ENCODE assay signal across 1 cellular context in genomic region chr7:143395187-143396149, GRCh38.
TF ChIP-seq lines count a peak whose summit lies in the region.

No MANE protein-coding gene starts in this region.

TF ChIP-seq in HepG2, 621 proteins besides CTCF, POLR2A, EP300 and RAD21 (continued from another document and continues in another):
- TF ChIP-seq ZNF326 (CRISPR knock-in tag; IDR thresholded peaks at IDR 0.05; ENCODE audit: borderline replicate concordance) (no peak), RBFOX2 (IDR thresholded peaks at IDR 0.05; ENCODE audit: low read depth, low read length) (no peak), ZNF546 (CRISPR knock-in tag; conservative IDR thresholded peaks at IDR 0.05) (no peak), KMT2B (CRISPR knock-in tag; IDR thresholded peaks at IDR 0.05) (peak; percentile 38; the same call in 1 of the 2 replicates), ATAD3A (CRISPR knock-in tag; IDR thresholded peaks at IDR 0.05) (no peak), CENPT (CRISPR knock-in tag; IDR thresholded peaks at IDR 0.05; ENCODE audit: low read depth) (no peak), SCMH1 (CRISPR knock-in tag; IDR thresholded peaks at IDR 0.05; ENCODE audit: borderline replicate concordance) (no peak), ZNF580 (CRISPR knock-in tag; IDR thresholded peaks at IDR 0.05; ENCODE audit: borderline replicate concordance, low read depth) (0 out of 2 replicates have a peak, but pooled peaks have one; percentile 44), HMGXB4 (CRISPR knock-in tag; IDR thresholded peaks at IDR 0.05; ENCODE audit: borderline replicate concordance in 1 of 2, low read depth in 1 of 2) (no peak), ZFP82 (CRISPR knock-in tag; IDR thresholded peaks at IDR 0.05; ENCODE audit: borderline replicate concordance) (no peak), KAT2B (IDR thresholded peaks at IDR 0.05; ENCODE audit: borderline replicate concordance, low read depth, low read length) (no peak), ZFP36L1 (CRISPR knock-in tag; IDR thresholded peaks at IDR 0.05) (no peak), NCOA5 (CRISPR knock-in tag; IDR thresholded peaks at IDR 0.05) (no peak), HOMEZ (CRISPR knock-in tag; IDR thresholded peaks at IDR 0.05; ENCODE audit: low read depth) (0 out of 2 replicates have a peak, but pooled peaks have one; percentile 32), ZNF329 (CRISPR knock-in tag; IDR thresholded peaks at IDR 0.05; ENCODE audit: low read depth) (no peak), TERF1 (CRISPR knock-in tag; IDR thresholded peaks at IDR 0.05) (no peak), SMAD9 (CRISPR knock-in tag; IDR thresholded peaks at IDR 0.05) (no peak), GMEB1 (CRISPR knock-in tag; IDR thresholded peaks at IDR 0.05; ENCODE audit: borderline replicate concordance) (peak; percentile 39; the same call in 1 of the 2 replicates), SMARCE1 (IDR thresholded peaks at IDR 0.05; ENCODE audit: borderline replicate concordance) (no peak), RXRA (CRISPR knock-in tag; IDR thresholded peaks at IDR 0.05) (peak; percentile 99), ZBTB7A (CRISPR knock-in tag; IDR thresholded peaks at IDR 0.05) (peak; percentile 71; the same call in 1 of the 2 replicates), THAP9 (CRISPR knock-in tag; IDR thresholded peaks at IDR 0.05; ENCODE audit: borderline replicate concordance) (no peak), KDM4B (CRISPR knock-in tag; IDR thresholded peaks at IDR 0.05) (no peak), ARNT (IDR thresholded peaks at IDR 0.05) (no peak), ZNF780A (CRISPR knock-in tag; IDR thresholded peaks at IDR 0.05) (no peak), ZNF549 (CRISPR knock-in tag; IDR thresholded peaks at IDR 0.05) (no peak), RXRB (CRISPR knock-in tag; IDR thresholded peaks at IDR 0.05; ENCODE audit: borderline replicate concordance) (peak; percentile 99), SMAD3 (CRISPR knock-in tag; IDR thresholded peaks at IDR 0.05) (peak; percentile 66; the same call in 1 of the 2 replicates), JUND (CRISPR knock-in tag; IDR thresholded peaks at IDR 0.05) (peak; percentile 55; the same call in 1 of the 2 replicates), SP5 (CRISPR knock-in tag; IDR thresholded peaks at IDR 0.05; ENCODE audit: borderline replicate concordance, low read depth) (0 out of 2 replicates have a peak, but pooled peaks have one; percentile 22), TARDBP (CRISPR knock-in tag; IDR thresholded peaks at IDR 0.05) (peak; percentile 65; the same call in 1 of the 2 replicates), REXO4 (CRISPR knock-in tag; IDR thresholded peaks at IDR 0.05; ENCODE audit: borderline replicate concordance) (no peak), ZNF772 (CRISPR knock-in tag; IDR thresholded peaks at IDR 0.05) (peak; percentile 60; the same call in 1 of the 2 replicates), ZFY (CRISPR knock-in tag; IDR thresholded peaks at IDR 0.05) (peak; percentile 56; the same call in 1 of the 2 replicates), SAP130 (CRISPR knock-in tag; IDR thresholded peaks at IDR 0.05; ENCODE audit: low read depth) (peak; percentile 77), MIXL1 (CRISPR knock-in tag; IDR thresholded peaks at IDR 0.05) (no peak), ZNF143 (CRISPR knock-in tag; IDR thresholded peaks at IDR 0.05) (peak; percentile 33; the same call in 1 of the 2 replicates), GTF2F1 (IDR thresholded peaks at IDR 0.05; ENCODE audit: low read length) (no peak), FOXO4 (CRISPR knock-in tag; conservative IDR thresholded peaks at IDR 0.05) (no peak), POGK (CRISPR knock-in tag; conservative IDR thresholded peaks at IDR 0.05) (no peak), FOXO1 (CRISPR knock-in tag; IDR thresholded peaks at IDR 0.05) (peak; percentile 76), MAX (IDR thresholded peaks at IDR 0.05) (peak; percentile 67; the same call in 1 of the 2 replicates), SYNCRIP (IDR thresholded peaks at IDR 0.05; ENCODE audit: insufficient read depth, low read depth, low read length) (no peak), HIVEP1 (CRISPR knock-in tag; IDR thresholded peaks at IDR 0.05) (peak; percentile 50; the same call in 1 of the 2 replicates), CC2D1A (CRISPR knock-in tag; IDR thresholded peaks at IDR 0.05) (no peak), FOXA3 (CRISPR knock-in tag; IDR thresholded peaks at IDR 0.05) (peak; percentile 80), PBX3 (CRISPR knock-in tag; IDR thresholded peaks at IDR 0.05; ENCODE audit: borderline replicate concordance) (no peak), MEIS2 (CRISPR knock-in tag; IDR thresholded peaks at IDR 0.05) (peak; percentile 48; the same call in 1 of the 2 replicates), BCL6 (CRISPR knock-in tag; IDR thresholded peaks at IDR 0.05) (peak; percentile 93), SMC3 (IDR thresholded peaks at IDR 0.05; ENCODE audit: low read length) (no peak), ZNF292 (CRISPR knock-in tag; IDR thresholded peaks at IDR 0.05; ENCODE audit: borderline replicate concordance, low read depth) (peak; percentile 93; the same call in 1 of the 2 replicates), ZNF572 (CRISPR knock-in tag; IDR thresholded peaks at IDR 0.05) (no peak), ZNF724P (CRISPR knock-in tag; IDR thresholded peaks at IDR 0.05; ENCODE audit: borderline replicate concordance) (no peak), HNRNPH1 (optimal IDR thresholded peaks at IDR 0.05; ENCODE audit: low read depth, low read length) (no peak), RBAK (CRISPR knock-in tag; IDR thresholded peaks at IDR 0.05) (peak; percentile 71; the same call in 1 of the 2 replicates), ZMYM2 (CRISPR knock-in tag; IDR thresholded peaks at IDR 0.05) (no peak), TBL1XR1 (IDR thresholded peaks at IDR 0.05; ENCODE audit: borderline replicate concordance, low read length, partially characterized antibody) (peak; percentile 83), ZNF639 (CRISPR knock-in tag; conservative IDR thresholded peaks at IDR 0.05) (no peak)
